ENCODE assay signal across 9 cellular contexts in genomic region chr3:129625071-129625874, GRCh38. TPM values are rescaled to one million over a fixed set of nuclear protein-coding genes. Genes with fewer than 3 reads are reported as not detected.
DNase-seq lines count a peak whose midpoint lies in the region; ATAC-seq and TF ChIP-seq lines count a peak whose summit lies in the region.
"Had no signal": no experiment of that assay in that cellular context is flagged by ENCODE, and none has a peak within 500 bp of the region (broad histone marks: within the 10 kb centered on the region; RNA-seq: fewer than 3 reads in every experiment).

No MANE protein-coding gene starts in this region.

- H3K9me3 Mint-ChIP-seq in Calu3 (ENCODE audit: low read depth, unreplicated experiment), result no peaks in the 10 kb centered on the region

- H3F3A ChIP-seq in Loucy (ENCODE audit: low read depth), result no peaks in the 10 kb centered on the region

- no peak for TF ChIP-seq EP300 in ovary (IDR thresholded peaks at IDR 0.05)

- intact Hi-C loops in Calu3 (cut with micrococcal nuclease; ENCODE audit: unreplicated experiment), result loop anchor here (10.0 kb wide), 1 partner anchor 480 kb away; no protein-coding TSS in a partner anchor
- intact Hi-C loops in ovary (cut with DNase I), result loop anchor here in 2 of 4 donors (5.0 to 10.0 kb wide), 2 partner anchors 307 to 310 kb away; no protein-coding TSS in a partner anchor

- peaks cover 35% of the 10 kb centered on the region for H3K36me3 Mint-ChIP-seq in Calu3 (ENCODE audit: insufficient read depth, unreplicated experiment)
- H3K36me3 Mint-ChIP-seq: brain had no signal

- WGBS in ovary, 3 donors, result 84 to 92% (median 88%) methylated on average over 12 of the region's 12 CpGs

- H3K79me2 ChIP-seq in Loucy (ENCODE audit: insufficient read depth, low read length), result no peaks in the 10 kb centered on the region

- H3K27me3 Mint-ChIP-seq in Calu3 (ENCODE audit: unreplicated experiment), result no peaks in the 10 kb centered on the region

- no peak overlapping the region for H2AFZ ChIP-seq in Loucy (ENCODE audit: low read length)

- CTCF ChIA-PET in Calu3 (lab: Charles Lee), result interaction anchor here (0.6 to 4.4 kb wide), 8 partner anchors 13 to 470 kb away, joined by 3 to 64 read pairs (median 5); no protein-coding TSS in a partner anchor

- H3K4me3 Mint-ChIP-seq in Calu3 (ENCODE audit: low read depth, unreplicated experiment), result peak overlapping the region; percentile 71

- TF ChIP-seq POLR2A in ovary (IDR thresholded peaks at IDR 0.05), result no peak

- H3K27me3 ChIP-seq in Loucy (ENCODE audit: insufficient read depth, low read length, poor library complexity, severe bottlenecking) (no peaks in the 10 kb centered on the region), ovary (no peaks in the 10 kb centered on the region)

- peaks cover 24% of the 10 kb centered on the region for H3K4me1 Mint-ChIP-seq in Calu3 (ENCODE audit: low read depth, unreplicated experiment)

- no peaks in the 10 kb centered on the region for H3K9me3 ChIP-seq in Loucy (ENCODE audit: insufficient read depth, low read depth, low read length)
- no peaks in the 10 kb centered on the region for H3K9me3 ChIP-seq in ovary

- DNase-seq in Calu3 (no peak), ecto neural progenitor cell (ENCODE audit: low spot score) (peak; percentile 53), ovary (peak in 3 of 5 donors; percentile 22 to 42 (median 32)), nucleus accumbens (lab: John Stamatoyannopoulos, UW) (no peak), C1 segment of cervical spinal cord (lab: John Stamatoyannopoulos, UW) (no peak)
- no peak for DNase-seq in central memory CD4-positive, alpha-beta T cell

- H3K9me2 ChIP-seq in Loucy (replicated peaks; ENCODE audit: low read depth, low read length), result no peaks in the 10 kb centered on the region

- peak overlapping the region; percentile 73 for H3K27ac Mint-ChIP-seq in Calu3 (ENCODE audit: unreplicated experiment)

- H3K4me2 ChIP-seq in Loucy (ENCODE audit: low read depth, low read length, poor library complexity, severe bottlenecking), result no peak overlapping the region

- H3K4me1 ChIP-seq in Loucy (ENCODE audit: insufficient read depth, low read length, poor library complexity, severe bottlenecking), result peaks cover 22% of the 10 kb centered on the region
- peaks cover 7% of the 10 kb centered on the region for H3K4me1 ChIP-seq in ovary (ENCODE audit: insufficient read depth)

- no peak for ATAC-seq in HG02610 (IDR thresholded peaks at IDR 0.05; ENCODE audit: unreplicated experiment)

- H3K36me3 ChIP-seq in Loucy (ENCODE audit: insufficient read depth, low read length), result no peaks in the 10 kb centered on the region
- H3K36me3 ChIP-seq in ovary, result no peaks in the 10 kb centered on the region

- peak overlapping the region in 1 of 2 donors; percentile 40 for H3K27ac ChIP-seq in ovary

- H3K9ac ChIP-seq in Loucy (ENCODE audit: low read depth, low read length, poor library complexity, severe bottlenecking), result peak overlapping the region; percentile 42

- no peak overlapping the region for H3K4me3 ChIP-seq in Loucy (ENCODE audit: low read length, poor library complexity, severe bottlenecking)
- H3K4me3 ChIP-seq in ovary, result no peak overlapping the region

- peak; percentile 37 for TF ChIP-seq CTCF in Calu3 (IDR thresholded peaks at IDR 0.05; ENCODE audit: unreplicated experiment)
- peak; percentile 25; the same call in 1 of the 2 replicates for TF ChIP-seq CTCF in Loucy (conservative IDR thresholded peaks at IDR 0.05; ENCODE audit: low read length)
- no peak for TF ChIP-seq CTCF in ovary (IDR thresholded peaks at IDR 0.05)

- BruUV-seq in Calu3 (replicated peaks; lab: Mats Ljungman, UMichigan), result no TSS peak

- no peaks in the 10 kb centered on the region for H4K20me1 ChIP-seq in Loucy (ENCODE audit: insufficient read depth, low read length, poor library complexity, severe bottlenecking)

RNA-seq across cellular contexts. Expression of gene PLXND1, which starts 18.8 kb away (rescaled TPM):
- 16.3 and 22.0 TPM in 2 replicates for total RNA-seq in Calu3 (2022)
- 100 to 1,000 TPM in 1 of 7 donors, 10 to 100 TPM in 6; 21.6 to 111 (median 57.1) TPM for total RNA-seq in ovary
- polyA plus RNA-seq in ovary, result 100 to 1,000 TPM in 1 of 2 donors, 10 to 100 TPM in 1; 55.2 to 120 TPM

Comparison
In these comparisons a context has a peak if more than half of its experiments do, and no peak if none do; other contexts are left out.
1. DNase-seq: peak in ecto neural progenitor cell (single experiment) and ovary (3 of 5); none in Calu3 (single experiment), nucleus accumbens (0 of 56), central memory CD4-positive, alpha-beta T cell (single experiment) and C1 segment of cervical spinal cord (0 of 14).
2. CTCF ChIP-seq: peak in Calu3 (single experiment) and Loucy (single experiment); none in ovary (0 of 3).